Comparison of ENCODE assay signal across 8 cellular contexts in genomic region chr2:160406591-160407392, GRCh38.
DNase-seq lines count a peak whose midpoint lies in the region; ATAC-seq and TF ChIP-seq lines count a peak whose summit lies in the region.

No MANE protein-coding gene starts in this region.

- H3K4me1 Mint-ChIP-seq in HFFc6 (ENCODE audit: low read depth): peaks cover 81% of the 10 kb centered on the region
- H3K4me1 Mint-ChIP-seq in WTC11: peaks cover 63% of the 10 kb centered on the region

- POLR2A ChIA-PET in GM10248 (lab: Yijun Ruan, JAX) (no interaction called here), WTC11 (lab: Charles Lee) (interaction anchor here (0.5 to 1.3 kb wide), 4 partner anchors 16 to 137 kb away, joined by 3 to 4 read pairs (median 4); no protein-coding TSS in a partner anchor)

- peak overlapping the region; percentile 99 for H3K4me3 Mint-ChIP-seq in HFFc6
- peak overlapping the region; percentile 85 for H3K4me3 Mint-ChIP-seq in WTC11

- H3K36me3 Mint-ChIP-seq in HFFc6 (ENCODE audit: low read depth) (peaks cover 34% of the 10 kb centered on the region), WTC11 (no peaks in the 10 kb centered on the region)

- TF ChIP-seq CTCF in GM10248 (IDR thresholded peaks at IDR 0.05; ENCODE audit: control extremely low read depth, extremely low read depth, low read depth, missing control alignments) (no peak), HFFc6 (IDR thresholded peaks at IDR 0.05) (no peak), WTC11 (IDR thresholded peaks at IDR 0.05) (no peak)

- peak; percentile 7 for ATAC-seq in WTC11
- ATAC-seq in left lobe of liver: peak; percentile 65

- peak overlapping the region; percentile 97 for H3K27ac Mint-ChIP-seq in HFFc6
- H3K27ac Mint-ChIP-seq in WTC11: no peak overlapping the region

- H3K27me3 Mint-ChIP-seq in HFFc6 (ENCODE audit: insufficient read depth): peaks cover 3% of the 10 kb centered on the region
- H3K27me3 Mint-ChIP-seq in WTC11 (ENCODE audit: low read depth): peaks cover 44% of the 10 kb centered on the region

- DNase-seq in GM10248 (ENCODE audit: extremely low spot score) (peak; percentile 28), HFFc6 (peak; percentile 63), NCI-H1105 treated with DMSO at 0.1 percent for 48 hours (lab: John Stamatoyannopoulos, UW) (peak; percentile 48), WTC11 (ENCODE audit: low spot score) (no peak), cerebellum (ENCODE audit: low spot score) (peak; percentile 6), left lobe of liver (ENCODE audit: low spot score) (no peak), NCI-H128 (lab: John Stamatoyannopoulos, UW; ENCODE audit: unreplicated experiment) (no peak)
- peak; percentile 66 to 75 for DNase-seq in stimulated activated CD4-positive, alpha-beta T cell treated with anti-CD3 and anti-CD28 coated beads, Interleukin-2, amount 100 ng/mL, for 24 hours

- CTCF ChIA-PET in GM10248 (lab: Yijun Ruan, JAX) (no interaction called here), WTC11 (lab: Charles Lee) (interaction anchor here (1.1 to 2.8 kb wide), 2 partner anchors 22 to 136 kb away, joined by 3 to 11 read pairs; no protein-coding TSS in a partner anchor)

- H3K9me3 Mint-ChIP-seq in HFFc6 (no peaks in the 10 kb centered on the region), WTC11 (no peaks in the 10 kb centered on the region)

TF ChIP-seq in WTC11, 78 proteins besides CTCF, POLR2A, EP300 and RAD21:
- TF ChIP-seq GRHL2 (CRISPR knock-in tag; IDR thresholded peaks at IDR 0.05; ENCODE audit: insufficient replicate concordance, severe bottlenecking) (no peak), FOXJ3 (CRISPR knock-in tag; IDR thresholded peaks at IDR 0.05; ENCODE audit: borderline replicate concordance) (no peak), MAX (CRISPR knock-in tag; IDR thresholded peaks at IDR 0.05) (0 out of 2 replicates have a peak, but pooled peaks have one; percentile 40)

Comparison
In these comparisons a context has a peak if more than half of its experiments do, and no peak if none do; other contexts are left out.
1. DNase-seq: peak in GM10248 (single experiment), HFFc6 (single experiment), NCI-H1105 treated with DMSO at 0.1 percent for 48 hours (single experiment), cerebellum (single experiment) and stimulated activated CD4-positive, alpha-beta T cell treated with anti-CD3 and anti-CD28 coated beads, Interleukin-2, amount 100 ng/mL, for 24 hours (2 of 2); none in WTC11 (single experiment), left lobe of liver (single experiment) and NCI-H128 (single experiment).